ENCODE assay signal across 8 cellular contexts in genomic region chr19:49767967-49768581, GRCh38. TPM values are rescaled to one million over a fixed set of nuclear protein-coding genes. Genes with fewer than 3 reads are reported as not detected.
DNase-seq lines count a peak whose midpoint lies in the region; ATAC-seq, FAIRE-seq and TF ChIP-seq lines count a peak whose summit lies in the region.

No MANE protein-coding gene starts in this region.

- BruUV-seq in PC-3 (replicated peaks; lab: Mats Ljungman, UMichigan) = no TSS peak
- BruUV-seq in endothelial cell of umbilical vein (replicated peaks; lab: Mats Ljungman, UMichigan) = no TSS peak

- no peak for FAIRE-seq in endothelial cell of umbilical vein (lab: Jason Lieb, UNC)

- H3K27me3 ChIP-seq in CD4-positive, alpha-beta memory T cell (ENCODE audit: insufficient read depth, low read length) = no peaks in the 10 kb centered on the region
- H3K27me3 ChIP-seq in PC-3 (ENCODE audit: low read length) (no peaks in the 10 kb centered on the region), endothelial cell of umbilical vein (ENCODE audit: control insufficient read depth in 2 of 2, insufficient read depth in 2 of 2, low read length in 2 of 2) (no peaks in the 10 kb centered on the region), neural progenitor cell (no peaks in the 10 kb centered on the region)

- H3K4me1 ChIP-seq in CD4-positive, alpha-beta memory T cell (ENCODE audit: insufficient read depth, low read length) = peaks cover 36% of the 10 kb centered on the region
- H3K4me1 ChIP-seq in PC-3 (ENCODE audit: insufficient read depth, low read length) (peaks cover 23% of the 10 kb centered on the region), endothelial cell of umbilical vein (ENCODE audit: control insufficient read depth, extremely low read depth, insufficient read depth, low read length) (peaks cover 12% of the 10 kb centered on the region), neural progenitor cell (peaks cover 8% of the 10 kb centered on the region), mucosa of descending colon (ENCODE audit: low read depth) (peaks cover 19% of the 10 kb centered on the region)

- no peaks in the 10 kb centered on the region for H3K9me3 Mint-ChIP-seq in CD4-positive, alpha-beta memory T cell
- H3K9me3 Mint-ChIP-seq in neural progenitor cell = no peaks in the 10 kb centered on the region

- peak overlapping the region in 6 of 7 donors; percentile 85 to 95 (median 90) for H3K27ac Mint-ChIP-seq in CD4-positive, alpha-beta memory T cell
- H3K27ac Mint-ChIP-seq in neural progenitor cell = no peak overlapping the region

- H3K36me3 ChIP-seq in CD4-positive, alpha-beta memory T cell (ENCODE audit: insufficient read depth, low read length) = no peaks in the 10 kb centered on the region
- no peaks in the 10 kb centered on the region for H3K36me3 ChIP-seq in PC-3 (ENCODE audit: low read depth, low read length)
- peaks cover 0 to 1% of the 10 kb centered on the region in 2 experiments for H3K36me3 ChIP-seq in endothelial cell of umbilical vein (ENCODE audit: control insufficient read depth in 2 of 2, extremely low read depth in 1 of 2, insufficient read depth in 2 of 2, low read length in 2 of 2)
- no peaks in the 10 kb centered on the region for H3K36me3 ChIP-seq in neural progenitor cell
- peaks cover 5% of the 10 kb centered on the region for H3K36me3 ChIP-seq in mucosa of descending colon (ENCODE audit: low read depth)

- peak overlapping the region; percentile 80 for H3K27ac ChIP-seq in CD4-positive, alpha-beta memory T cell (ENCODE audit: low read depth, low read length)
- H3K27ac ChIP-seq in PC-3 (ENCODE audit: low read length) = no peak overlapping the region
- H3K27ac ChIP-seq in endothelial cell of umbilical vein (ENCODE audit: insufficient read depth, low read depth, low read length) = peak overlapping the region; percentile 62
- no peak overlapping the region for H3K27ac ChIP-seq in neural progenitor cell

- no peak for ATAC-seq in PC-3
- no peak for ATAC-seq in mucosa of descending colon
- no peak for ATAC-seq in GM19467 (IDR thresholded peaks at IDR 0.05; ENCODE audit: unreplicated experiment)

- H3K9me2 ChIP-seq in PC-3 (replicated peaks; ENCODE audit: low read length) = no peaks in the 10 kb centered on the region

- no peaks in the 10 kb centered on the region for H3K9me3 ChIP-seq in CD4-positive, alpha-beta memory T cell (ENCODE audit: control insufficient read depth in 1 of 2, low read length in 2 of 2)
- no peaks in the 10 kb centered on the region for H3K9me3 ChIP-seq in PC-3 (ENCODE audit: low read length)
- H3K9me3 ChIP-seq in endothelial cell of umbilical vein (replicated peaks; ENCODE audit: control insufficient read depth, insufficient read depth, low read length) = no peaks in the 10 kb centered on the region
- H3K9me3 ChIP-seq in neural progenitor cell (ENCODE audit: low read depth) = no peaks in the 10 kb centered on the region
- H3K9me3 ChIP-seq in mucosa of descending colon = no peaks in the 10 kb centered on the region

- H3K4me3 Mint-ChIP-seq in CD4-positive, alpha-beta memory T cell = peak overlapping the region; percentile 91 to 95 (median 92)
- H3K4me3 Mint-ChIP-seq in neural progenitor cell = peak overlapping the region; percentile 95

- no peak for TF ChIP-seq POLR2A in endothelial cell of umbilical vein (IDR thresholded peaks at IDR 0.05; ENCODE audit: low read depth, low read length)

- peaks cover 49% of the 10 kb centered on the region for H3K79me2 ChIP-seq in PC-3 (ENCODE audit: low read length)
- H3K79me2 ChIP-seq in endothelial cell of umbilical vein (ENCODE audit: control insufficient read depth, insufficient read depth, low read length) = peaks cover 40% of the 10 kb centered on the region
- peaks cover 62% of the 10 kb centered on the region for H3K79me2 ChIP-seq in neural progenitor cell (ENCODE audit: low read depth)

- H3K9ac ChIP-seq in PC-3 (ENCODE audit: low read length) = peak overlapping the region; percentile 84
- H3K9ac ChIP-seq in endothelial cell of umbilical vein (replicated peaks; ENCODE audit: extremely low read depth, insufficient read depth, low read length) = peak overlapping the region; percentile 93
- H3K9ac ChIP-seq in neural progenitor cell = peak overlapping the region; percentile 91

- H3K4me3 ChIP-seq in CD4-positive, alpha-beta memory T cell (ENCODE audit: low read length in 2 of 2) = peak overlapping the region in 1 of 2 donors; percentile 79
- H3K4me3 ChIP-seq in PC-3 (ENCODE audit: low read length) (peak overlapping the region; percentile 81), endothelial cell of umbilical vein (replicated peaks in 1 of 3; ENCODE audit: insufficient read depth in 1 of 3, low read depth in 1 of 3, low read length in 3 of 3) (peak overlapping the region; percentile 94 to 99 (median 97)), neural progenitor cell (peak overlapping the region; percentile 94), mucosa of descending colon (no peak overlapping the region)

- H3K9me1 ChIP-seq in endothelial cell of umbilical vein (replicated peaks; ENCODE audit: control insufficient read depth, extremely low read depth, insufficient read depth, low read length) = no peaks in the 10 kb centered on the region

- CTCF ChIA-PET in CD4-positive, alpha-beta memory T cell (lab: Charles Lee; ENCODE audit: partially characterized antibody) = interaction anchor here (1.6 to 2.1 kb wide), 2 partner anchors 51 to 96 kb away, joined by 3 to 8 read pairs; no protein-coding TSS in a partner anchor
- CTCF ChIA-PET in PC-3 (lab: Charles Lee) = no interaction called here
- CTCF ChIA-PET in endothelial cell of umbilical vein (lab: Charles Lee) = no interaction called here

- intact Hi-C loops in CD4-positive, alpha-beta memory T cell (cut with micrococcal nuclease) = loop anchor here (2.0 to 5.0 kb wide), 3 partner anchors 99 to 176 kb away; partner anchors contain the start of genes PNKP and PRR12
- intact Hi-C loops in PC-3 (cut with micrococcal nuclease) = loop anchor here (2.0 to 5.0 kb wide), 2 partner anchors 77 to 84 kb away; partner anchors contain the start of genes CPT1C and PTOV1
- intact Hi-C loops in endothelial cell of umbilical vein (cut with micrococcal nuclease) = loop anchor here (2.0 kb wide), 1 partner anchor 41 kb away; no protein-coding TSS in a partner anchor
- intact Hi-C loops in mucosa of descending colon (cut with DNase I, micrococcal nuclease) = no loop called here

- H3K4me2 ChIP-seq in PC-3 (ENCODE audit: low read length) (peak overlapping the region; percentile 97), endothelial cell of umbilical vein (ENCODE audit: insufficient read depth, low read length) (peak overlapping the region; percentile 93), neural progenitor cell (peak overlapping the region; percentile 98)

- TF ChIP-seq CTCF in PC-3 (conservative IDR thresholded peaks at IDR 0.05; ENCODE audit: low read depth, low read length) = no peak
- no peak for TF ChIP-seq CTCF in endothelial cell of umbilical vein (IDR thresholded peaks at IDR 0.05; ENCODE audit: extremely low read depth in 1 of 2, insufficient read depth in 1 of 2, low read depth in 1 of 2, low read length in 2 of 2)
- no peak for TF ChIP-seq CTCF in neural progenitor cell (IDR thresholded peaks at IDR 0.05)
- no peak for TF ChIP-seq CTCF in mucosa of descending colon (IDR thresholded peaks at IDR 0.05)

- H2AFZ ChIP-seq in PC-3 (ENCODE audit: low read length) (no peak overlapping the region), endothelial cell of umbilical vein (ENCODE audit: low read depth, low read length) (no peak overlapping the region), neural progenitor cell (replicated peaks) (no peak overlapping the region)

- H3K36me3 Mint-ChIP-seq in CD4-positive, alpha-beta memory T cell = peaks cover 11 to 22% of the 10 kb centered on the region in 2 donors
- no peaks in the 10 kb centered on the region for H3K36me3 Mint-ChIP-seq in neural progenitor cell

- dilution Hi-C loops in endothelial cell of umbilical vein (cut with MboI; ENCODE audit: extremely low pct_ligation_motif_present, low sequenced_read_pairs) = no loop called here

- H4K20me1 ChIP-seq in PC-3 (ENCODE audit: low read length) (no peaks in the 10 kb centered on the region), endothelial cell of umbilical vein (replicated peaks; ENCODE audit: control insufficient read depth, extremely low read depth, insufficient read depth, low read length) (no peaks in the 10 kb centered on the region), neural progenitor cell (ENCODE audit: low read depth) (no peaks in the 10 kb centered on the region)

- no peak for DNase-seq in CD4-positive, alpha-beta memory T cell
- DNase-seq in PC-3 (no peak), endothelial cell of umbilical vein (ENCODE audit: low read depth, low spot score) (no peak), neural progenitor cell (ENCODE audit: low spot score) (peak; percentile 26), COR-L47 (lab: John Stamatoyannopoulos, UW) (no peak), mucosa of descending colon (no peak), retina (no peak)

- no peaks in the 10 kb centered on the region for H3K27me3 Mint-ChIP-seq in CD4-positive, alpha-beta memory T cell
- H3K27me3 Mint-ChIP-seq in neural progenitor cell (ENCODE audit: insufficient read depth, low read depth) = peaks cover 11% of the 10 kb centered on the region

- peaks cover 34 to 53% (median 38%) of the 10 kb centered on the region in 4 donors for H3K4me1 Mint-ChIP-seq in CD4-positive, alpha-beta memory T cell
- peaks cover 32% of the 10 kb centered on the region for H3K4me1 Mint-ChIP-seq in neural progenitor cell

- H3F3A ChIP-seq in PC-3 (ENCODE audit: low read length, unreplicated experiment) (peaks cover 3% of the 10 kb centered on the region), neural progenitor cell (ENCODE audit: low read depth) (peaks cover 12% of the 10 kb centered on the region)

- POLR2A ChIA-PET in CD4-positive, alpha-beta memory T cell (lab: Charles Lee; ENCODE audit: partially characterized antibody) = interaction anchor here (2.1 to 3.5 kb wide), 3 partner anchors 45 to 109 kb away, joined by 9 to 24 read pairs (median 24); partner anchors contain the start of genes AKT1S1, FUZ and TBC1D17
- POLR2A ChIA-PET in PC-3 (lab: Charles Lee; ENCODE audit: unreplicated experiment) (no interaction called here), endothelial cell of umbilical vein (lab: Charles Lee) (no interaction called here)

RNA-seq across cellular contexts. Expression of gene AP2A1, which starts 1.3 kb away (rescaled TPM):
- 10 to 100 TPM; 55.5 to 56.2 TPM for total RNA-seq in CD4-positive, alpha-beta memory T cell
- polyA plus RNA-seq in CD4-positive, alpha-beta memory T cell = 1 to 10 TPM; 2.6 to 9.5 TPM
- total RNA-seq in PC-3 (2014; rRNA removed) = 143 and 159 TPM in 2 replicates
- total RNA-seq in endothelial cell of umbilical vein = 108 TPM in 2 replicates
- polyA plus RNA-seq in endothelial cell of umbilical vein = 113 and 114 TPM in 2 replicates
- 80.4 and 101 TPM in 2 replicates for polyA plus RNA-seq in endothelial cell of umbilical vein (2011; cell fraction: cytosol; rRNA removed)
- polyA plus RNA-seq in endothelial cell of umbilical vein (2011; cell fraction: nucleus; rRNA removed) = 97.8 TPM in 2 replicates
- 75.0 and 114 TPM in 2 replicates for polyA plus RNA-seq in endothelial cell of umbilical vein (2012)
- polyA minus RNA-seq in endothelial cell of umbilical vein = 104 and 122 TPM in 2 replicates
- 80.2 TPM for polyA minus RNA-seq in endothelial cell of umbilical vein (2011; cell fraction: cytosol; rRNA and poly(A)+ RNA removed)
- 45.7 and 60.4 TPM in 2 replicates for polyA minus RNA-seq in endothelial cell of umbilical vein (2011; cell fraction: nucleus; rRNA and poly(A)+ RNA removed)
- 61.6 and 137 TPM in 2 replicates for total RNA-seq in neural progenitor cell (ENCODE audit: low replicate concordance)
- total RNA-seq in mucosa of descending colon = 10 to 100 TPM; 73.6 to 84.8 (median 82.5) TPM

RNA-seq across cellular contexts. Expression of gene TSKS, which starts 5.0 kb away (rescaled TPM):
- 1 to 10 TPM in 1 of 2 experiments, under 1 TPM in 1; 0.90 to 1.1 TPM for total RNA-seq in CD4-positive, alpha-beta memory T cell
- polyA plus RNA-seq in CD4-positive, alpha-beta memory T cell = under 1 TPM; 0.16 to 0.56 TPM
- total RNA-seq in PC-3 (2014; rRNA removed) (not detected in 2 replicates), endothelial cell of umbilical vein (not detected in 2 replicates), neural progenitor cell (ENCODE audit: low replicate concordance) (0.37 TPM in 1 of 2 replicates, not detected in the other), mucosa of descending colon (under 1 TPM in 1 of 3 donors, not detected in 2; 0.35 TPM)
- polyA plus RNA-seq in endothelial cell of umbilical vein = 0.03 TPM in 1 of 2 replicates, not detected in the other
- not detected in 2 replicates for polyA plus RNA-seq in endothelial cell of umbilical vein (2011; cell fraction: cytosol; rRNA removed)
- polyA plus RNA-seq in endothelial cell of umbilical vein (2011; cell fraction: nucleus; rRNA removed) = not detected in 2 replicates
- not detected in 2 replicates for polyA plus RNA-seq in endothelial cell of umbilical vein (2012)
- not detected in 2 replicates for polyA minus RNA-seq in endothelial cell of umbilical vein
- not detected for polyA minus RNA-seq in endothelial cell of umbilical vein (2011; cell fraction: cytosol; rRNA and poly(A)+ RNA removed)
- polyA minus RNA-seq in endothelial cell of umbilical vein (2011; cell fraction: nucleus; rRNA and poly(A)+ RNA removed) = not detected in 2 replicates

RNA-seq across cellular contexts. Expression of gene FUZ, which starts 45.0 kb away (rescaled TPM):
- 10 to 100 TPM; 22.4 to 24.1 TPM for total RNA-seq in CD4-positive, alpha-beta memory T cell
- polyA plus RNA-seq in CD4-positive, alpha-beta memory T cell = 1 to 10 TPM; 4.9 to 7.4 TPM
- 9.4 and 10.9 TPM in 2 replicates for total RNA-seq in PC-3 (2014; rRNA removed)
- 14.0 and 15.3 TPM in 2 replicates for total RNA-seq in endothelial cell of umbilical vein
- 12.3 and 14.5 TPM in 2 replicates for polyA plus RNA-seq in endothelial cell of umbilical vein
- polyA plus RNA-seq in endothelial cell of umbilical vein (2011; cell fraction: cytosol; rRNA removed) = 10.7 and 12.5 TPM in 2 replicates
- polyA plus RNA-seq in endothelial cell of umbilical vein (2011; cell fraction: nucleus; rRNA removed) = 15.1 and 15.3 TPM in 2 replicates
- polyA plus RNA-seq in endothelial cell of umbilical vein (2012) = 7.9 and 13.3 TPM in 2 replicates
- polyA minus RNA-seq in endothelial cell of umbilical vein = 6.8 and 11.8 TPM in 2 replicates
- polyA minus RNA-seq in endothelial cell of umbilical vein (2011; cell fraction: cytosol; rRNA and poly(A)+ RNA removed) = not detected
- 3.1 and 4.6 TPM in 2 replicates for polyA minus RNA-seq in endothelial cell of umbilical vein (2011; cell fraction: nucleus; rRNA and poly(A)+ RNA removed)
- 24.6 and 37.8 TPM in 2 replicates for total RNA-seq in neural progenitor cell (ENCODE audit: low replicate concordance)
- total RNA-seq in mucosa of descending colon = 10 to 100 TPM in 2 of 3 donors, 1 to 10 TPM in 1; 6.6 to 21.0 (median 11.9) TPM

RNA-seq across cellular contexts. Expression of gene MED25, which starts 50.0 kb away (rescaled TPM):
- 10 to 100 TPM; 41.8 to 48.8 TPM for total RNA-seq in CD4-positive, alpha-beta memory T cell
- polyA plus RNA-seq in CD4-positive, alpha-beta memory T cell = 10 to 100 TPM; 10.7 to 22.9 TPM
- 47.5 and 54.9 TPM in 2 replicates for total RNA-seq in PC-3 (2014; rRNA removed)
- total RNA-seq in endothelial cell of umbilical vein = 55.8 and 62.9 TPM in 2 replicates
- 28.3 and 31.7 TPM in 2 replicates for polyA plus RNA-seq in endothelial cell of umbilical vein
- 35.2 and 36.0 TPM in 2 replicates for polyA plus RNA-seq in endothelial cell of umbilical vein (2011; cell fraction: cytosol; rRNA removed)
- 89.2 and 105 TPM in 2 replicates for polyA plus RNA-seq in endothelial cell of umbilical vein (2011; cell fraction: nucleus; rRNA removed)
- 40.9 and 52.4 TPM in 2 replicates for polyA plus RNA-seq in endothelial cell of umbilical vein (2012)
- polyA minus RNA-seq in endothelial cell of umbilical vein = 43.3 and 48.4 TPM in 2 replicates
- polyA minus RNA-seq in endothelial cell of umbilical vein (2011; cell fraction: cytosol; rRNA and poly(A)+ RNA removed) = 25.2 TPM
- polyA minus RNA-seq in endothelial cell of umbilical vein (2011; cell fraction: nucleus; rRNA and poly(A)+ RNA removed) = 32.5 and 39.6 TPM in 2 replicates
- 44.9 and 54.1 TPM in 2 replicates for total RNA-seq in neural progenitor cell (ENCODE audit: low replicate concordance)
- total RNA-seq in mucosa of descending colon = 10 to 100 TPM; 54.7 to 57.4 (median 55.2) TPM

Comparison
In these comparisons a context has a peak if more than half of its experiments do, and no peak if none do; other contexts are left out.
1. H3K27ac ChIP-seq: peak in CD4-positive, alpha-beta memory T cell (single experiment) and endothelial cell of umbilical vein (single experiment); none in PC-3 (single experiment) and neural progenitor cell (single experiment).
2. intact Hi-C loops: an anchor here in CD4-positive, alpha-beta memory T cell (2.0 to 5.0 kb wide), PC-3 (2.0 to 5.0 kb wide) and endothelial cell of umbilical vein (2.0 kb wide); none called in mucosa of descending colon.
3. Peak in every context shown above with its lines, with median percentiles within 50 percentile points of each other: H3K4me2 ChIP-seq and H3K9ac ChIP-seq.